In the genomic region with DNA sequence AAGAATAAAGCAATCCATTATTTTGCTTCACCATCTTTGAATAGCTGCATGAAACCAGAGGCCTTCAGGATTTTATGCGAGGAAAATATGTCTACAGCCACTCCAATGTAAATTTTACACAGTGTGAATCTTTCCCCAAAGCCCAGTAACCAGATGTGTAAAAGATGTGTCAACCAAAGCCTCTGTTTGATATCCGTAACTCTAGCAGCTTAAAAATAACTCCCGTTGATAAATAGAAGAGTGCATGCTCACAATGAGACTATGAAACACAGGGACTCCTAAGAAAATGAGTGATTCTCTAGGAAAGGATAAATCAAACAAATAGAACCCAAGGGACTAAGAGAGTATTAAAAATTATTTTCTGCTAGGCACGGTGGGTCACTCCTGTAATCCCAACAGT, we compare ENCODE assay signal across 34 cellular contexts.
"Had no signal": no experiment of that assay in that cellular context is flagged by ENCODE, and none has a peak within 500 bp of the region (broad histone marks: within the 10 kb centered on the region; RNA-seq: fewer than 3 reads in every experiment).

No MANE protein-coding gene starts in this region.

- ATAC-seq: activated CD8-positive, alpha-beta T cell treated with anti-CD3 and anti-CD28 coated beads for 36 hours; activated naive CD4-positive, alpha-beta T cell treated with anti-CD3 and anti-CD28 coated beads, Interleukin-2, amount 50 U/mL, for 72 hours; activated T-cell treated with anti-CD3 and anti-CD28 coated beads, Interleukin-2, amount 50 U/mL, for 4 hours; activated T-cell treated with anti-CD3 and anti-CD28 coated beads, Interleukin-2, amount 50 U/mL, for 72 hours; activated T-helper 17 cell treated with anti-CD3 and anti-CD28 coated beads, Interleukin-2, amount 50 U/mL, for 72 hours had no signal

- H3K4me1 Mint-ChIP-seq: activated B cell treated with CpG ODN at 0.5 μM for 24 hours; activated naive CD8-positive, alpha-beta T cell treated with anti-CD3 and anti-CD28 coated beads for 36 hours; activated T-helper 17 cell treated with anti-CD3 and anti-CD28 coated beads, Interleukin-2, amount 50 U/mL, for 72 hours; central memory CD8-positive, alpha-beta T cell had no signal

- H3K27ac Mint-ChIP-seq: activated B cell treated with CpG ODN at 0.5 μM for 24 hours; activated CD4-positive, alpha-beta memory T cell treated with anti-CD3 and anti-CD28 coated beads for 36 hours; activated CD4-positive, alpha-beta T cell treated with anti-CD3 and anti-CD28 coated beads, Interleukin-2, amount 10 ng/mL, durations not matched to agents 24 days and 14 days; activated CD8-positive, alpha-beta T cell treated with anti-CD3 and anti-CD28 coated beads for 36 hours; activated naive CD4-positive, alpha-beta T cell treated with anti-CD3 and anti-CD28 coated beads for 36 hours; activated naive CD4-positive, alpha-beta T cell treated with anti-CD3 and anti-CD28 coated beads, Interleukin-2, amount 50 U/mL, for 72 hours; activated naive CD8-positive, alpha-beta T cell treated with anti-CD3 and anti-CD28 coated beads for 36 hours; activated T-cell treated with anti-CD3 and anti-CD28 coated beads, Interleukin-2, amount 50 U/mL, for 72 hours; activated T-helper 1 cell treated with anti-CD3 and anti-CD28 coated beads, Interleukin-12 subunit alpha, Interleukin-12 subunit beta, Interleukin-2, Interleukin-4 antibody, amounts not matched to agents 30 ng/mL and 10 ng/mL and 1 ng/mL, durations not matched to agents 14 hours and 24 hours and 36 hours; activated T-helper 17 cell treated with anti-CD3 and anti-CD28 coated beads, Interleukin-2, amount 50 U/mL, for 72 hours; brain; T-helper 1 cell treated with Interleukin-12 subunit alpha and Interleukin-12 subunit beta and Interleukin-4 antibody, amounts not matched to agents 30 μg/mL and 1 μg/mL, for 36 hours; T-helper 2 cell treated with Interferon-gamma antibody and Interleukin-4, amounts not matched to agents 5 μg/mL and 100 μg/mL, for 36 hours had no signal

- H3K27me3 Mint-ChIP-seq: activated CD4-positive, alpha-beta T cell treated with anti-CD3 and anti-CD28 coated beads, Interleukin-2, amount 10 ng/mL, durations not matched to agents 24 days and 14 days; activated naive CD8-positive, alpha-beta T cell treated with anti-CD3 and anti-CD28 coated beads for 36 hours; brain had no signal

- DNase-seq: activated B cell treated with CpG ODN at 0.5 μM for 24 hours; activated CD4-positive, alpha-beta memory T cell treated with anti-CD3 and anti-CD28 coated beads for 36 hours; activated CD4-positive, alpha-beta T cell treated with anti-CD3 and anti-CD28 coated beads for 4 hours; activated CD4-positive, alpha-beta T cell treated with anti-CD3 and anti-CD28 coated beads, Interleukin-2, amount 10 ng/mL, durations not matched to agents 24 days and 14 days; activated CD4-positive, alpha-beta T cell treated with anti-CD3 and anti-CD28 coated beads, Interleukin-2, amount 50 U/mL, for 1 hour; activated CD4-positive, alpha-beta T cell treated with anti-CD3 and anti-CD28 coated beads, Interleukin-2, amount 50 U/mL, for 4 hours; activated CD4-positive, CD25-positive, alpha-beta regulatory T cell treated with anti-CD3 and anti-CD28 coated beads, Interleukin-2, amount 50 U/mL, for 72 hours; activated CD8-positive, alpha-beta memory T cell treated with anti-CD3 and anti-CD28 coated beads, Interleukin-2, amount 50 U/mL, for 4 hours; activated CD8-positive, alpha-beta T cell treated with anti-CD3 and anti-CD28 coated beads for 36 hours; activated effector memory CD4-positive, alpha-beta T cell treated with anti-CD3 and anti-CD28 coated beads, Interleukin-2, amount 50 U/mL, for 16 hours; activated gamma-delta T cell treated with Interleukin-2 at 50 U/mL for 16 hours; activated naive CD4-positive, alpha-beta T cell; activated naive CD4-positive, alpha-beta T cell treated with anti-CD3 and anti-CD28 coated beads for 36 hours; activated naive CD4-positive, alpha-beta T cell treated with anti-CD3 and anti-CD28 coated beads, Interleukin-2, amount 50 U/mL, for 16 hours; activated naive CD8-positive, alpha-beta T cell treated with anti-CD3 and anti-CD28 coated beads for 36 hours; activated T-cell treated with anti-CD3 and anti-CD28 coated beads for 4 hours; activated T-cell treated with anti-CD3 and anti-CD28 coated beads, Interleukin-2, amount 50 U/mL, for 1 hour; activated T-cell treated with anti-CD3 and anti-CD28 coated beads, Interleukin-2, amount 50 U/mL, for 4 hours; activated T-cell treated with anti-CD3 and anti-CD28 coated beads, Interleukin-2, amount 50 U/mL, for 72 hours; adrenal gland; amniotic stem cell; aorta; T-helper 1 cell; T-helper 2 cell; T-helper 9 cell had no signal

- H3K4me1 ChIP-seq: adrenal gland had no signal

- H3K4me3 Mint-ChIP-seq: activated B cell treated with CpG ODN at 0.5 μM for 24 hours; activated CD4-positive, alpha-beta memory T cell treated with anti-CD3 and anti-CD28 coated beads for 36 hours; activated CD4-positive, alpha-beta T cell treated with anti-CD3 and anti-CD28 coated beads, Interleukin-2, amount 10 ng/mL, durations not matched to agents 24 days and 14 days; activated CD8-positive, alpha-beta T cell treated with anti-CD3 and anti-CD28 coated beads for 36 hours; activated naive CD4-positive, alpha-beta T cell treated with anti-CD3 and anti-CD28 coated beads for 36 hours; activated naive CD8-positive, alpha-beta T cell treated with anti-CD3 and anti-CD28 coated beads for 36 hours; activated T-cell treated with anti-CD3 and anti-CD28 coated beads, Interleukin-2, amount 50 U/mL, for 4 hours; activated T-cell treated with anti-CD3 and anti-CD28 coated beads, Interleukin-2, amount 50 U/mL, for 72 hours; activated T-helper 1 cell treated with anti-CD3 and anti-CD28 coated beads, Interleukin-12 subunit alpha, Interleukin-12 subunit beta, Interleukin-2, Interleukin-4 antibody, amounts not matched to agents 30 ng/mL and 10 ng/mL and 1 ng/mL, durations not matched to agents 14 hours and 24 hours and 36 hours; activated T-helper 17 cell treated with anti-CD3 and anti-CD28 coated beads, Interleukin-2, amount 50 U/mL, for 72 hours; brain; central memory CD8-positive, alpha-beta T cell; T-helper 1 cell treated with Interleukin-12 subunit alpha and Interleukin-12 subunit beta and Interleukin-4 antibody, amounts not matched to agents 30 μg/mL and 1 μg/mL, for 36 hours; T-helper 2 cell treated with Interferon-gamma antibody and Interleukin-4, amounts not matched to agents 5 μg/mL and 100 μg/mL, for 36 hours had no signal

- H3K4me3 ChIP-seq: adrenal gland, cardiac muscle cell had no signal

- H3K9me3 ChIP-seq: adrenal gland had no signal

- H3K9me3 Mint-ChIP-seq: T-helper 2 cell treated with Interferon-gamma antibody and Interleukin-4, amounts not matched to agents 5 μg/mL and 100 μg/mL, for 36 hours had no signal

- H3K27me3 ChIP-seq: adrenal gland, cardiac muscle cell had no signal

- H3K36me3 Mint-ChIP-seq: activated CD4-positive, alpha-beta memory T cell treated with anti-CD3 and anti-CD28 coated beads for 36 hours; brain had no signal

- H3K36me3 ChIP-seq: adrenal gland, cardiac muscle cell had no signal

- H3K27ac ChIP-seq: adrenal gland, cardiac muscle cell, VCaP had no signal
